Comparison of ENCODE assay signal across 32 cellular contexts in genomic region chr2:200847939-200848338, GRCh38.
"Had no signal": no experiment of that assay in that cellular context is flagged by ENCODE, and none has a peak within 500 bp of the region (broad histone marks: within the 10 kb centered on the region; RNA-seq: fewer than 3 reads in every experiment).

No MANE protein-coding gene starts in this region.

- H3K4me3 Mint-ChIP-seq: activated CD4-positive, alpha-beta memory T cell treated with anti-CD3 and anti-CD28 coated beads for 36 hours; activated CD4-positive, alpha-beta T cell treated with anti-CD3 and anti-CD28 coated beads for 36 hours; activated CD4-positive, alpha-beta T cell treated with anti-CD3 and anti-CD28 coated beads, Interleukin-2, amount 10 ng/mL, durations not matched to agents 24 days and 14 days; activated CD8-positive, alpha-beta memory T cell treated with anti-CD3 and anti-CD28 coated beads, Interleukin-2, amount 10 ng/mL, durations not matched to agents 7 days and 5 days; activated CD8-positive, alpha-beta T cell treated with anti-CD3 and anti-CD28 coated beads, Interleukin-2, amount 10 ng/mL, durations not matched to agents 7 days and 5 days; activated naive CD4-positive, alpha-beta T cell treated with anti-CD3 and anti-CD28 coated beads for 36 hours; activated naive CD4-positive, alpha-beta T cell treated with anti-CD3 and anti-CD28 coated beads, Interleukin-2, amount 50 U/mL, for 24 hours; activated naive CD8-positive, alpha-beta T cell treated with anti-CD3 and anti-CD28 coated beads for 36 hours; activated naive CD8-positive, alpha-beta T cell treated with anti-CD3 and anti-CD28 coated beads, Interleukin-2, amount 50 U/mL, for 24 hours; T-cell; T-helper 17 cell; T-helper 2 cell treated with Interferon-gamma antibody and Interleukin-4, amounts not matched to agents 5 μg/mL and 100 μg/mL, for 36 hours had no signal

- H3K4me1 Mint-ChIP-seq: activated CD4-positive, alpha-beta T cell treated with anti-CD3 and anti-CD28 coated beads for 36 hours; activated naive CD8-positive, alpha-beta T cell treated with anti-CD3 and anti-CD28 coated beads for 36 hours; activated naive CD8-positive, alpha-beta T cell treated with anti-CD3 and anti-CD28 coated beads, Interleukin-2, amount 50 U/mL, for 24 hours had no signal

- H3K27me3 Mint-ChIP-seq: activated CD4-positive, alpha-beta memory T cell treated with anti-CD3 and anti-CD28 coated beads for 36 hours; activated CD4-positive, alpha-beta T cell treated with anti-CD3 and anti-CD28 coated beads for 36 hours; activated CD4-positive, alpha-beta T cell treated with anti-CD3 and anti-CD28 coated beads, Interleukin-2, amount 10 ng/mL, durations not matched to agents 24 days and 14 days; activated CD8-positive, alpha-beta memory T cell treated with anti-CD3 and anti-CD28 coated beads, Interleukin-2, amount 10 ng/mL, durations not matched to agents 7 days and 5 days; activated naive CD4-positive, alpha-beta T cell treated with anti-CD3 and anti-CD28 coated beads, Interleukin-2, amount 50 U/mL, for 24 hours; activated naive CD8-positive, alpha-beta T cell treated with anti-CD3 and anti-CD28 coated beads for 36 hours; activated naive CD8-positive, alpha-beta T cell treated with anti-CD3 and anti-CD28 coated beads, Interleukin-2, amount 50 U/mL, for 24 hours; T-cell; T-helper 17 cell had no signal

- FAIRE-seq: frontal cortex had no signal

- H3K27me3 ChIP-seq: adrenal gland, body of pancreas, colonic mucosa had no signal

- H3K9me3 Mint-ChIP-seq: activated CD4-positive, alpha-beta memory T cell treated with anti-CD3 and anti-CD28 coated beads for 36 hours; activated CD4-positive, alpha-beta T cell treated with anti-CD3 and anti-CD28 coated beads, Interleukin-2, amount 10 ng/mL, durations not matched to agents 24 days and 14 days; activated naive CD4-positive, alpha-beta T cell treated with anti-CD3 and anti-CD28 coated beads for 36 hours; activated naive CD4-positive, alpha-beta T cell treated with anti-CD3 and anti-CD28 coated beads, Interleukin-2, amount 50 U/mL, for 24 hours; activated naive CD8-positive, alpha-beta T cell treated with anti-CD3 and anti-CD28 coated beads for 36 hours; activated naive CD8-positive, alpha-beta T cell treated with anti-CD3 and anti-CD28 coated beads, Interleukin-2, amount 50 U/mL, for 24 hours; activated T-helper 2 cell treated with anti-CD3 and anti-CD28 coated beads, Interferon-gamma antibody, Interleukin-2, Interleukin-4, amounts not matched to agents 10 μg/mL and 5 μg/mL and 100 μg/mL, durations not matched to agents 14 hours and 24 hours and 36 hours; T-cell; T-helper 2 cell treated with Interferon-gamma antibody and Interleukin-4, amounts not matched to agents 5 μg/mL and 100 μg/mL, for 36 hours had no signal

- ATAC-seq: activated CD4-positive, alpha-beta T cell treated with anti-CD3 and anti-CD28 coated beads for 36 hours; activated CD8-positive, alpha-beta memory T cell treated with anti-CD3 and anti-CD28 coated beads, Interleukin-2, amount 10 ng/mL, durations not matched to agents 7 days and 5 days; activated CD8-positive, alpha-beta T cell treated with anti-CD3 and anti-CD28 coated beads, Interleukin-2, amount 10 ng/mL, durations not matched to agents 7 days and 5 days; body of pancreas; esophagus mucosa; T-helper 17 cell had no signal

- H3K27ac ChIP-seq: adrenal gland, body of pancreas, colonic mucosa, WERI-Rb-1 had no signal

- H3K4me1 ChIP-seq: body of pancreas, colonic mucosa had no signal

- H3K27ac Mint-ChIP-seq: activated CD4-positive, alpha-beta memory T cell treated with anti-CD3 and anti-CD28 coated beads for 36 hours; activated CD4-positive, alpha-beta T cell treated with anti-CD3 and anti-CD28 coated beads for 36 hours; activated CD4-positive, alpha-beta T cell treated with anti-CD3 and anti-CD28 coated beads, Interleukin-2, amount 10 ng/mL, durations not matched to agents 24 days and 14 days; activated CD8-positive, alpha-beta memory T cell treated with anti-CD3 and anti-CD28 coated beads, Interleukin-2, amount 10 ng/mL, durations not matched to agents 7 days and 5 days; activated CD8-positive, alpha-beta T cell treated with anti-CD3 and anti-CD28 coated beads, Interleukin-2, amount 10 ng/mL, durations not matched to agents 7 days and 5 days; activated naive CD4-positive, alpha-beta T cell treated with anti-CD3 and anti-CD28 coated beads for 36 hours; activated naive CD4-positive, alpha-beta T cell treated with anti-CD3 and anti-CD28 coated beads, Interleukin-2, amount 50 U/mL, for 24 hours; activated naive CD8-positive, alpha-beta T cell treated with anti-CD3 and anti-CD28 coated beads for 36 hours; activated naive CD8-positive, alpha-beta T cell treated with anti-CD3 and anti-CD28 coated beads, Interleukin-2, amount 50 U/mL, for 24 hours; activated T-helper 2 cell treated with anti-CD3 and anti-CD28 coated beads, Interferon-gamma antibody, Interleukin-2, Interleukin-4, amounts not matched to agents 10 μg/mL and 5 μg/mL and 100 μg/mL, durations not matched to agents 14 hours and 24 hours and 36 hours; T-helper 2 cell treated with Interferon-gamma antibody and Interleukin-4, amounts not matched to agents 5 μg/mL and 100 μg/mL, for 36 hours had no signal

- DNase-seq: activated CD4-positive, alpha-beta memory T cell treated with anti-CD3 and anti-CD28 coated beads for 36 hours; activated CD4-positive, alpha-beta T cell treated with anti-CD3 and anti-CD28 coated beads for 36 hours; activated CD4-positive, alpha-beta T cell treated with anti-CD3 and anti-CD28 coated beads, Interleukin-2, amount 10 ng/mL, durations not matched to agents 24 days and 14 days; activated CD4-positive, CD25-positive, alpha-beta regulatory T cell; activated CD4-positive, CD25-positive, alpha-beta regulatory T cell treated with anti-CD3 and anti-CD28 coated beads, Interleukin-2, amount 50 U/mL, for 72 hours; activated CD8-positive, alpha-beta memory T cell treated with anti-CD3 and anti-CD28 coated beads, Interleukin-2, amount 10 ng/mL, durations not matched to agents 7 days and 5 days; activated CD8-positive, alpha-beta memory T cell treated with anti-CD3 and anti-CD28 coated beads, Interleukin-2, amount 50 U/mL, for 4 hours; activated CD8-positive, alpha-beta T cell treated with anti-CD3 and anti-CD28 coated beads, Interleukin-2, amount 10 ng/mL, durations not matched to agents 7 days and 5 days; activated effector memory CD4-positive, alpha-beta T cell treated with anti-CD3 and anti-CD28 coated beads, Interleukin-2, amount 50 U/mL, for 16 hours; activated naive CD4-positive, alpha-beta T cell treated with anti-CD3 and anti-CD28 coated beads for 36 hours; activated naive CD8-positive, alpha-beta T cell treated with anti-CD3 and anti-CD28 coated beads for 36 hours; activated naive CD8-positive, alpha-beta T cell treated with anti-CD3 and anti-CD28 coated beads, Interleukin-2, amount 50 U/mL, for 24 hours; activated T-cell treated with anti-CD3 and anti-CD28 coated beads, Interleukin-2, amount 50 U/mL, for 1 hour; adrenal gland; amygdala; aorta; body of pancreas; caudate nucleus; cerebellar nuclear complex; colonic mucosa; effector CD8-positive, alpha-beta T cell; foreskin fibroblast; head of caudate nucleus; T-cell; T-helper 17 cell; T1000; WERI-Rb-1 had no signal

- H3K4me3 ChIP-seq: adrenal gland, body of pancreas, colonic mucosa had no signal

- H3K9me3 ChIP-seq: adrenal gland, body of pancreas, colonic mucosa had no signal
